In the genomic region with DNA sequence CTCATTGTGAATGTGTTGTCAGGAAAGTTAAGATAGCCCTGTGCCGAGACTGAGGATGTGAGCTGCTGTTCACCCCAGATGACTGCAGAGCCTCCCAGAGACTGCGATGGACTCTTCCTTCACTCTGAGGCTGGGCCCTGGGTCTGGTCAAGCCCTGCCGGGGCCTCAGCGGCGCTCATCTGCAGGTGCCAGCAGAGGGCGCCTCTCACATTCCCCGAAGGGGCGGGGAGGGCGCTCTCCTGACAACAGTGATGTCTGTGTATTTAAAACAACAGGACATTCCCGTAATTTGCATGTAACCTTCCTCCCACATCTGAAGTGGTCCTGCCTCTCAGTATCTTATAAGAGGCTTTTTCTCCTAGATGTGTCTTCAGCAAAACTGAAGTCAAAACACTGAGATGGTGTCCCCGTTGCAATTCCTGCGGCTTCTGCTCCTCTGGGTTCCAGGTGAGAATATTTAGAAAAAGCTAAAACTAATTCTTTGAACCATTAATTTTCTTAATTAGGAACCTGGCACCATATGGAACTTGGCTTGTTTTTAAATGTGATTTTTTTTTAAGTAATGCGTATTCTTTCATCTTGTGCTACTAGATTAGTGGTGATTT, we compare ENCODE assay signal across 8 cellular contexts.
DNase-seq lines count a peak whose midpoint lies in the region; ATAC-seq, FAIRE-seq and TF ChIP-seq lines count a peak whose summit lies in the region.

No MANE protein-coding gene starts in this region.

- H3K18ac ChIP-seq in H1 (ENCODE audit: extremely low read depth, low read length): no peak overlapping the region

- no peaks in the 10 kb centered on the region for H3K36me3 ChIP-seq in H1 (ENCODE audit: control insufficient read depth in 2 of 4, insufficient read depth in 4 of 4, low read length in 3 of 4)
- H3K36me3 ChIP-seq in effector memory CD4-positive, alpha-beta T cell (ENCODE audit: control insufficient read depth, insufficient read depth, low read length): no peaks in the 10 kb centered on the region

- H3K56ac ChIP-seq in H1 (replicated peaks; ENCODE audit: insufficient read length, low read depth, low read length): no peak overlapping the region

- TF ChIP-seq EP300 in H1 (IDR thresholded peaks at IDR 0.05; ENCODE audit: borderline replicate concordance in 1 of 2, low read depth in 2 of 2, low read length in 2 of 2): 0 out of 3 replicates have a peak, but pooled peaks of 1 of the 2 experiments have one; percentile 41

- H2AFZ ChIP-seq in H1 (ENCODE audit: low read length): no peak overlapping the region

- no peak overlapping the region for H3K4me2 ChIP-seq in H1 (ENCODE audit: insufficient read depth in 1 of 2, low read depth in 2 of 2, low read length in 2 of 2)

- H2AK5ac ChIP-seq in H1 (ENCODE audit: low read depth, low read length): no peak overlapping the region

- H4K91ac ChIP-seq in H1 (replicated peaks; ENCODE audit: insufficient read length, low read length): no peak overlapping the region

- H3K79me1 ChIP-seq in H1 (ENCODE audit: low read depth, low read length): no peaks in the 10 kb centered on the region

- intact Hi-C loops in posterior vena cava (cut with DNase I): no loop called here

- no peak overlapping the region for H2BK15ac ChIP-seq in H1 (ENCODE audit: low read length)

- no peak overlapping the region for H2BK20ac ChIP-seq in H1 (ENCODE audit: low read length)

- H3K9ac ChIP-seq in H1 (replicated peaks in 1 of 4; ENCODE audit: extremely low read depth in 1 of 4, low read depth in 3 of 4, low read length in 3 of 4): no peak overlapping the region

- no peak overlapping the region for H2BK120ac ChIP-seq in H1 (replicated peaks; ENCODE audit: low read depth, low read length)

- DNase-seq in NCI-H2227 (lab: John Stamatoyannopoulos, UW; ENCODE audit: unreplicated experiment) (peak; percentile 37), NCI-H2227 treated with DMSO at 0.1 percent for 48 hours (lab: John Stamatoyannopoulos, UW) (no peak), NB4 (ENCODE audit: low read depth) (peak; percentile 54), H1 (ENCODE audit: low read depth in 1 of 2, low spot score in 2 of 2) (peak; percentile 56 to 91), posterior vena cava (ENCODE audit: low spot score) (peak; percentile 79), GOT3 (lab: John Stamatoyannopoulos, UW) (no peak)
- no peak for DNase-seq in effector memory CD4-positive, alpha-beta T cell

- H3K23me2 ChIP-seq in H1 (ENCODE audit: low read depth, low read length): no peaks in the 10 kb centered on the region

- no peak overlapping the region for H2BK5ac ChIP-seq in H1 (ENCODE audit: low read depth, low read length)

- no peaks in the 10 kb centered on the region for H3K9me3 ChIP-seq in H1 (ENCODE audit: insufficient read depth in 2 of 2, low read depth in 1 of 2, low read length in 1 of 2)
- no peaks in the 10 kb centered on the region for H3K9me3 ChIP-seq in effector memory CD4-positive, alpha-beta T cell (ENCODE audit: control insufficient read depth, low read length)

- H3K14ac ChIP-seq in H1 (ENCODE audit: insufficient read length): no peak overlapping the region

- H3K79me2 ChIP-seq in H1 (ENCODE audit: control insufficient read depth in 1 of 2, insufficient read depth in 2 of 2, low read length in 2 of 2): no peaks in the 10 kb centered on the region

- H4K20me1 ChIP-seq in H1 (replicated peaks in 1 of 2; ENCODE audit: control insufficient read depth in 1 of 2, insufficient read depth in 2 of 2, low read length in 2 of 2): no peaks in the 10 kb centered on the region

- no peak overlapping the region for H4K5ac ChIP-seq in H1 (ENCODE audit: insufficient read length, low read depth, low read length)

- H3K27me3 ChIP-seq in H1 (replicated peaks in 1 of 4; ENCODE audit: control insufficient read depth in 3 of 4, extremely low read depth in 1 of 4, insufficient read depth in 3 of 4, low read length in 3 of 4): no peaks in the 10 kb centered on the region
- H3K27me3 ChIP-seq in effector memory CD4-positive, alpha-beta T cell (replicated peaks; ENCODE audit: control insufficient read depth, insufficient read depth, low read length, poor library complexity, severe bottlenecking): no peaks in the 10 kb centered on the region

- POLR2A ChIA-PET in H1 (lab: Charles Lee; ENCODE audit: partially characterized antibody): no interaction called here

- no peak overlapping the region for H2BK12ac ChIP-seq in H1 (ENCODE audit: low read depth, low read length)

- no peak overlapping the region for H3K27ac ChIP-seq in H1 (ENCODE audit: low read depth, low read length)
- H3K27ac ChIP-seq in effector memory CD4-positive, alpha-beta T cell (ENCODE audit: insufficient read depth, low read length, poor library complexity, severe bottlenecking): no peak overlapping the region

- H4K8ac ChIP-seq in H1 (ENCODE audit: extremely low read depth, insufficient read depth, low read length): no peak overlapping the region

- H3K4me3 ChIP-seq in NB4 (ENCODE audit: low read depth, low read length): no peak overlapping the region
- H3K4me3 ChIP-seq in H1 (ENCODE audit: extremely low read depth in 1 of 4, insufficient read depth in 2 of 4, low read depth in 3 of 4, low read length in 4 of 4): no peak overlapping the region
- no peak overlapping the region for H3K4me3 ChIP-seq in effector memory CD4-positive, alpha-beta T cell (ENCODE audit: insufficient read depth, low read depth, low read length, poor library complexity, severe bottlenecking)

- TF ChIP-seq CTCF in NB4 (IDR thresholded peaks at IDR 0.05; ENCODE audit: low read depth, low read length): peak; percentile 95
- peak; percentile 83 to 98 (median 94) for TF ChIP-seq CTCF in H1 (IDR thresholded peaks at IDR 0.05; ENCODE audit: control extremely low read depth in 1 of 3, insufficient read depth in 1 of 3, low read depth in 1 of 3, low read length in 3 of 3)

- H3K4me1 ChIP-seq in H1 (replicated peaks in 1 of 4; ENCODE audit: control insufficient read depth in 3 of 4, insufficient read depth in 4 of 4, low read length in 3 of 4): no peaks in the 10 kb centered on the region
- no peaks in the 10 kb centered on the region for H3K4me1 ChIP-seq in effector memory CD4-positive, alpha-beta T cell (ENCODE audit: control insufficient read depth, insufficient read depth, low read length, poor library complexity, severe bottlenecking)

- ATAC-seq in GM21717 (IDR thresholded peaks at IDR 0.05; ENCODE audit: unreplicated experiment): peak; percentile 76

- peak; percentile 42 for FAIRE-seq in H1 (lab: Jason Lieb, UNC)

- H3K23ac ChIP-seq in H1 (ENCODE audit: insufficient read length): no peak overlapping the region

- TF ChIP-seq POLR2A in NB4 (IDR thresholded peaks at IDR 0.05; ENCODE audit: extremely low read depth, insufficient read length): no peak
- no peak for TF ChIP-seq POLR2A in H1 (IDR thresholded peaks at IDR 0.05; ENCODE audit: control extremely low read depth in 1 of 2, low read depth in 2 of 2, low read length in 2 of 2)

- CTCF ChIA-PET in H1 (lab: Charles Lee; ENCODE audit: partially characterized antibody): no interaction called here

- H3K4ac ChIP-seq in H1 (replicated peaks; ENCODE audit: insufficient read length, low read depth, low read length): no peak overlapping the region

- peak; percentile 62 to 71 for TF ChIP-seq RAD21 in H1 (IDR thresholded peaks at IDR 0.05 in 1 of 2, conservative IDR thresholded peaks at IDR 0.05 in 1 of 2; ENCODE audit: low read depth in 2 of 2, low read length in 2 of 2)

- WGBS in H1 (ENCODE audit: extremely low coverage in 1 of 2, insufficient coverage in 1 of 2, insufficient read length in 1 of 2, insufficient replicate concordance in 2 of 2, low coverage in 1 of 2, low lambda C conversion rate in 2 of 2, missing lambda C conversion rate in 1 of 2), 2 experiments: 29% methylated on average over 13 of the region's 13 CpGs; no CpG with 5 or more reads in 1 of the 2 experiments

TF ChIP-seq in H1, 55 proteins besides CTCF, POLR2A, EP300 and RAD21:
- TF ChIP-seq POLR2AphosphoS5 (IDR thresholded peaks at IDR 0.05; ENCODE audit: low read depth, low read length) (no peak), CEBPB (IDR thresholded peaks at IDR 0.05; ENCODE audit: low read depth, low read length) (no peak), JUND (IDR thresholded peaks at IDR 0.05; ENCODE audit: low read length) (peak; percentile 5; the same call in 1 of the 2 replicates), TBP (IDR thresholded peaks at IDR 0.05; ENCODE audit: low read depth, low read length) (no peak), CBX5 (IDR thresholded peaks at IDR 0.05; ENCODE audit: low read depth, low read length) (no peak), YY1 (IDR thresholded peaks at IDR 0.05; ENCODE audit: low read depth, low read length) (0 out of 2 replicates have a peak, but pooled peaks have one; percentile 42), TEAD4 (IDR thresholded peaks at IDR 0.05; ENCODE audit: low read depth, low read length) (peak; percentile 80; the same call in 1 of the 2 replicates), POU5F1 (IDR thresholded peaks at IDR 0.05; ENCODE audit: low read depth, low read length) (no peak), MAFK (IDR thresholded peaks at IDR 0.05; ENCODE audit: low read depth, low read length) (no peak), TAF7 (optimal IDR thresholded peaks at IDR 0.05; ENCODE audit: borderline replicate concordance, low read depth, low read length) (no peak), KDM1A (IDR thresholded peaks at IDR 0.05; ENCODE audit: borderline replicate concordance, low read length) (no peak), JUN (IDR thresholded peaks at IDR 0.05; ENCODE audit: low read depth, low read length) (no peak), FOSL1 (IDR thresholded peaks at IDR 0.05; ENCODE audit: insufficient read depth, low read depth, low read length) (no peak), RXRA (IDR thresholded peaks at IDR 0.05; ENCODE audit: insufficient read depth, low read depth, low read length) (no peak), RFX5 (IDR thresholded peaks at IDR 0.05; ENCODE audit: borderline replicate concordance, low read depth, low read length) (peak; percentile 52; the same call in 1 of the 2 replicates), SRF (IDR thresholded peaks at IDR 0.05; ENCODE audit: low read depth, low read length) (no peak), ASH2L (IDR thresholded peaks at IDR 0.05; ENCODE audit: low read length) (no peak), KDM5A (IDR thresholded peaks at IDR 0.05; ENCODE audit: low read length) (no peak)
- TF ChIP-seq, protein P1, sequence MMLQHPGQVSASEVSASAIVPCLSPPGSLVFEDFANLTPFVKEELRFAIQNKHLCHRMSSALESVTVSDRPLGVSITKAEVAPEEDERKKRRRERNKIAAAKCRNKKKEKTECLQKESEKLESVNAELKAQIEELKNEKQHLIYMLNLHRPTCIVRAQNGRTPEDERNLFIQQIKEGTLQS (IDR thresholded peaks at IDR 0.05; ENCODE audit: insufficient read depth, low read depth, low read length): 0 out of 2 replicates have a peak, but pooled peaks have one; percentile 7

Comparison
In these comparisons a context has a peak if more than half of its experiments do, and no peak if none do; other contexts are left out.
1. DNase-seq: peak in NCI-H2227 (single experiment), NB4 (single experiment), H1 (2 of 2) and posterior vena cava (single experiment); none in NCI-H2227 treated with DMSO at 0.1 percent for 48 hours (single experiment), effector memory CD4-positive, alpha-beta T cell (0 of 3) and GOT3 (single experiment).